16 cellular contexts compared by ENCODE assay signal in genomic region chr11:74710291-74710938, GRCh38. TPM values are rescaled to one million over a fixed set of nuclear protein-coding genes. Genes with fewer than 3 reads are reported as not detected.
DNase-seq lines count a peak whose midpoint lies in the region; TF ChIP-seq lines count a peak whose summit lies in the region.
"Had no signal": no experiment of that assay in that cellular context is flagged by ENCODE, and none has a peak within 500 bp of the region (broad histone marks: within the 10 kb centered on the region; RNA-seq: fewer than 3 reads in every experiment).

No MANE protein-coding gene starts in this region.

- H3K4me3 ChIP-seq in WERI-Rb-1 (ENCODE audit: low read depth, low read length): no peak overlapping the region
- no peak overlapping the region for H3K4me3 ChIP-seq in neuron (ENCODE audit: low read length)
- H3K4me3 ChIP-seq: ascending aorta, transverse colon had no signal

- peak overlapping the region; percentile 31 for H3K27ac Mint-ChIP-seq in glutamatergic neuron (ENCODE audit: unreplicated experiment)
- H3K27ac Mint-ChIP-seq in activated CD4-positive, alpha-beta memory T cell treated with anti-CD3 and anti-CD28 coated beads, Interleukin-2, amount 10 ng/mL, durations not matched to agents 7 days and 5 days: no peak overlapping the region
- H3K27ac Mint-ChIP-seq: effector memory CD8-positive, alpha-beta T cell had no signal

- POLR2A ChIA-PET in activated CD4-positive, alpha-beta memory T cell treated with anti-CD3 and anti-CD28 coated beads, Interleukin-2, amount 10 ng/mL, durations not matched to agents 7 days and 5 days (lab: Charles Lee): no interaction called here

- H3K4me1 Mint-ChIP-seq in glutamatergic neuron (ENCODE audit: low read depth, unreplicated experiment): peaks cover 7% of the 10 kb centered on the region
- H3K4me1 Mint-ChIP-seq in activated CD4-positive, alpha-beta memory T cell treated with anti-CD3 and anti-CD28 coated beads, Interleukin-2, amount 10 ng/mL, durations not matched to agents 7 days and 5 days: no peaks in the 10 kb centered on the region

- no peaks in the 10 kb centered on the region for H3K36me3 Mint-ChIP-seq in glutamatergic neuron (ENCODE audit: unreplicated experiment)
- H3K36me3 Mint-ChIP-seq in activated CD4-positive, alpha-beta memory T cell treated with anti-CD3 and anti-CD28 coated beads, Interleukin-2, amount 10 ng/mL, durations not matched to agents 7 days and 5 days (ENCODE audit: low read depth): no peaks in the 10 kb centered on the region

- H2AFZ ChIP-seq in neuron (ENCODE audit: low read depth, low read length): peak overlapping the region; percentile 51

- CTCF ChIA-PET in activated CD4-positive, alpha-beta memory T cell treated with anti-CD3 and anti-CD28 coated beads, Interleukin-2, amount 10 ng/mL, durations not matched to agents 7 days and 5 days (lab: Charles Lee): interaction anchor here (1.0 kb wide), 1 partner anchor 8 kb away, joined by 3 read pairs; no protein-coding TSS in a partner anchor

- H3K27me3 ChIP-seq in WERI-Rb-1 (ENCODE audit: insufficient read depth, low read depth, severe bottlenecking): no peaks in the 10 kb centered on the region
- H3K27me3 ChIP-seq in neuron (ENCODE audit: insufficient read depth, low read length): no peaks in the 10 kb centered on the region
- H3K27me3 ChIP-seq: ascending aorta, transverse colon had no signal

- H3K36me3 ChIP-seq in WERI-Rb-1: no peaks in the 10 kb centered on the region
- H3K36me3 ChIP-seq in neuron (ENCODE audit: insufficient read depth, low read length): no peaks in the 10 kb centered on the region
- H3K36me3 ChIP-seq: ascending aorta, transverse colon had no signal

- DNase-seq in EH (ENCODE audit: low read depth): peak; percentile 47
- DNase-seq in WERI-Rb-1: peak; percentile 45
- DNase-seq in glutamatergic neuron: no peak
- DNase-seq in activated CD4-positive, alpha-beta memory T cell treated with anti-CD3 and anti-CD28 coated beads, Interleukin-2, amount 10 ng/mL, durations not matched to agents 7 days and 5 days: no peak
- DNase-seq in DMS53 (lab: John Stamatoyannopoulos, UW): no peak
- DNase-seq in HuH-7.5 (ENCODE audit: low spot score): no peak
- DNase-seq in COR-L47 (lab: John Stamatoyannopoulos, UW): no peak
- DNase-seq: activated CD4-positive, alpha-beta T cell treated with anti-CD3 and anti-CD28 coated beads, Interleukin-2, amount 50 U/mL, for 1 hour; effector memory CD8-positive, alpha-beta T cell; KG1; NCI-H1417; NCI-H226; transverse colon had no signal

- peaks cover 2% of the 10 kb centered on the region for H3K9me3 Mint-ChIP-seq in glutamatergic neuron (ENCODE audit: unreplicated experiment)
- H3K9me3 Mint-ChIP-seq in activated CD4-positive, alpha-beta memory T cell treated with anti-CD3 and anti-CD28 coated beads, Interleukin-2, amount 10 ng/mL, durations not matched to agents 7 days and 5 days: no peaks in the 10 kb centered on the region
- H3K9me3 Mint-ChIP-seq: effector memory CD8-positive, alpha-beta T cell had no signal

- peaks cover 7% of the 10 kb centered on the region for H3K27me3 Mint-ChIP-seq in glutamatergic neuron (ENCODE audit: unreplicated experiment)
- H3K27me3 Mint-ChIP-seq in activated CD4-positive, alpha-beta memory T cell treated with anti-CD3 and anti-CD28 coated beads, Interleukin-2, amount 10 ng/mL, durations not matched to agents 7 days and 5 days: no peaks in the 10 kb centered on the region

- no peak overlapping the region for H3K4me3 Mint-ChIP-seq in glutamatergic neuron (ENCODE audit: unreplicated experiment)
- no peak overlapping the region for H3K4me3 Mint-ChIP-seq in activated CD4-positive, alpha-beta memory T cell treated with anti-CD3 and anti-CD28 coated beads, Interleukin-2, amount 10 ng/mL, durations not matched to agents 7 days and 5 days
- H3K4me3 Mint-ChIP-seq: effector memory CD8-positive, alpha-beta T cell had no signal

- TF ChIP-seq CTCF in WERI-Rb-1 (IDR thresholded peaks at IDR 0.05; ENCODE audit: low read depth, low read length): no peak
- no peak for TF ChIP-seq CTCF in glutamatergic neuron (IDR thresholded peaks at IDR 0.05; ENCODE audit: partially characterized antibody, unreplicated experiment)

- peaks cover 5% of the 10 kb centered on the region for H3K4me1 ChIP-seq in neuron (ENCODE audit: insufficient read depth, low read length)
- H3K4me1 ChIP-seq: ascending aorta, transverse colon had no signal

- 0 out of 2 replicates have a peak overlapping the region, but pooled peaks have one; percentile 36 for H3K27ac ChIP-seq in WERI-Rb-1
- H3K27ac ChIP-seq: ascending aorta, transverse colon had no signal

- H3K9me3 ChIP-seq in WERI-Rb-1 (ENCODE audit: severe bottlenecking) (no peaks in the 10 kb centered on the region), neuron (ENCODE audit: low read length) (no peaks in the 10 kb centered on the region)
- H3K9me3 ChIP-seq: ascending aorta, transverse colon had no signal

RNA-seq across cellular contexts. Expression of gene CHRDL2, which starts 20.8 kb away (rescaled TPM):
- not detected for total RNA-seq in glutamatergic neuron (ENCODE audit: unreplicated experiment)
- not detected for total RNA-seq in activated CD4-positive, alpha-beta memory T cell treated with anti-CD3 and anti-CD28 coated beads, Interleukin-2, amount 10 ng/mL, durations not matched to agents 7 days and 5 days
- total RNA-seq: ascending aorta; T-helper 1 cell treated with Interleukin-12 subunit alpha and Interleukin-12 subunit beta and Interleukin-4 antibody, amounts not matched to agents 30 ng/mL and 1 ng/mL, for 36 hours had no signal

RNA-seq across cellular contexts. Expression of gene RNF169, which starts 38.2 kb away (rescaled TPM):
- 7.1 TPM for total RNA-seq in glutamatergic neuron (ENCODE audit: unreplicated experiment)
- total RNA-seq in activated CD4-positive, alpha-beta memory T cell treated with anti-CD3 and anti-CD28 coated beads, Interleukin-2, amount 10 ng/mL, durations not matched to agents 7 days and 5 days: 10 to 100 TPM; 18.6 to 19.1 TPM

Comparison
In these comparisons a context has a peak if more than half of its experiments do, and no peak if none do; other contexts are left out.
1. DNase-seq: peak in EH (single experiment) and WERI-Rb-1 (single experiment); none in glutamatergic neuron (single experiment), activated CD4-positive, alpha-beta memory T cell treated with anti-CD3 and anti-CD28 coated beads, Interleukin-2, amount 10 ng/mL, durations not matched to agents 7 days and 5 days (single experiment), DMS53 (single experiment), HuH-7.5 (single experiment) and COR-L47 (single experiment).